ENCODE assay signal across 1 cellular context in the genomic region with DNA sequence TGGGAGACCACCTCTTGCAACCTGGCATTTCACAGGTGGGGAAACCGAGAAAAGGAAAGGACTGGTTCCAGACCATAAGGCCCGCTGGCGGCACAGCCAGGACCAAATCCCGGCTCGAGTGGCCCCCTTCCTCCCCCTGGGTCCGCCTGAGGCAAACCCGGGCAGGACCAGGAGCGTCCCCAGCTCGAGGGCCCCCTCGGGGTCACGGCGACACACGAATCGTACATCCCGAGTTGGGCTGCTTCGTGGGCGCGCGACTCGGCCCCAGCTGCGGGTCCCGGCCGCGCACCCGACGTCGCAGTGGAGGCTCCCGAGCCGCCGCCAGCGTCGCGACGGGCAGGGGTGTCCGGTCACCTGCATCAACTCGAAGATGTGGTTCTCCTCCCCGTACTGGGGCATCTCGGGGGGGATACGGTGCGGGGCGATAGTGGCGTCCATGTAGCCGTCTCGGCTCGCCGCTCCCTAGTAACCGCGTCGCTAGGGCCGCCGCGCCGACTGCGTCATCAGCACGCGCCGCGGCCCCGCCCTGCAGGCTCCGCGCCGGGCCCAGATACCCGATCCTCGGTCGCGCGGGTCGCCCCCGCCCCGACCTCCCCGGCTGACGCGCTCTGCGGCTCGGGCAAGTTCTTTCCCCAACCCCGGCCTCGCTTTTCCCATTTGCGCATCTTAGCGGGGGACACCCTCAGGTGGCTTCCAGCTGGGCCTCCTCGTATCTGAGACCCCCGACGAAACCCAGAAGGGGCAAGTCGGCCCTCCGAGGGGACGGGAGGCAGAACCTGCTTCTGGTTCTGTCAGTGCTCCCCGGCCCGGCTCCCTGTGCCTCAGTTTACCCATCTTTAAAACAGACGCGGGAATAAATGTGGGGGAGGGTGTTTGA.
A peak's percentile ranks its signal among the peaks of the same experiment; 100 is the strongest.
TF ChIP-seq lines count a peak whose summit lies in the region.

A gene with protein sequence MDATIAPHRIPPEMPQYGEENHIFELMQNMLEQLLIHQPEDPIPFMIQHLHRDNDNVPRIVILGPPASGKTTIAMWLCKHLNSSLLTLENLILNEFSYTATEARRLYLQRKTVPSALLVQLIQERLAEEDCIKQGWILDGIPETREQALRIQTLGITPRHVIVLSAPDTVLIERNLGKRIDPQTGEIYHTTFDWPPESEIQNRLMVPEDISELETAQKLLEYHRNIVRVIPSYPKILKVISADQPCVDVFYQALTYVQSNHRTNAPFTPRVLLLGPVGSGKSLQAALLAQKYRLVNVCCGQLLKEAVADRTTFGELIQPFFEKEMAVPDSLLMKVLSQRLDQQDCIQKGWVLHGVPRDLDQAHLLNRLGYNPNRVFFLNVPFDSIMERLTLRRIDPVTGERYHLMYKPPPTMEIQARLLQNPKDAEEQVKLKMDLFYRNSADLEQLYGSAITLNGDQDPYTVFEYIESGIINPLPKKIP (minus strand): TSS at position 467 of the 877 bp plus-strand sequence. CDS start 29 bp downstream, at position 438.

TF ChIP-seq in HepG2, 621 proteins besides CTCF, POLR2A, EP300 and RAD21 (continued from another document and continues in another):
- TF ChIP-seq, protein P1, sequence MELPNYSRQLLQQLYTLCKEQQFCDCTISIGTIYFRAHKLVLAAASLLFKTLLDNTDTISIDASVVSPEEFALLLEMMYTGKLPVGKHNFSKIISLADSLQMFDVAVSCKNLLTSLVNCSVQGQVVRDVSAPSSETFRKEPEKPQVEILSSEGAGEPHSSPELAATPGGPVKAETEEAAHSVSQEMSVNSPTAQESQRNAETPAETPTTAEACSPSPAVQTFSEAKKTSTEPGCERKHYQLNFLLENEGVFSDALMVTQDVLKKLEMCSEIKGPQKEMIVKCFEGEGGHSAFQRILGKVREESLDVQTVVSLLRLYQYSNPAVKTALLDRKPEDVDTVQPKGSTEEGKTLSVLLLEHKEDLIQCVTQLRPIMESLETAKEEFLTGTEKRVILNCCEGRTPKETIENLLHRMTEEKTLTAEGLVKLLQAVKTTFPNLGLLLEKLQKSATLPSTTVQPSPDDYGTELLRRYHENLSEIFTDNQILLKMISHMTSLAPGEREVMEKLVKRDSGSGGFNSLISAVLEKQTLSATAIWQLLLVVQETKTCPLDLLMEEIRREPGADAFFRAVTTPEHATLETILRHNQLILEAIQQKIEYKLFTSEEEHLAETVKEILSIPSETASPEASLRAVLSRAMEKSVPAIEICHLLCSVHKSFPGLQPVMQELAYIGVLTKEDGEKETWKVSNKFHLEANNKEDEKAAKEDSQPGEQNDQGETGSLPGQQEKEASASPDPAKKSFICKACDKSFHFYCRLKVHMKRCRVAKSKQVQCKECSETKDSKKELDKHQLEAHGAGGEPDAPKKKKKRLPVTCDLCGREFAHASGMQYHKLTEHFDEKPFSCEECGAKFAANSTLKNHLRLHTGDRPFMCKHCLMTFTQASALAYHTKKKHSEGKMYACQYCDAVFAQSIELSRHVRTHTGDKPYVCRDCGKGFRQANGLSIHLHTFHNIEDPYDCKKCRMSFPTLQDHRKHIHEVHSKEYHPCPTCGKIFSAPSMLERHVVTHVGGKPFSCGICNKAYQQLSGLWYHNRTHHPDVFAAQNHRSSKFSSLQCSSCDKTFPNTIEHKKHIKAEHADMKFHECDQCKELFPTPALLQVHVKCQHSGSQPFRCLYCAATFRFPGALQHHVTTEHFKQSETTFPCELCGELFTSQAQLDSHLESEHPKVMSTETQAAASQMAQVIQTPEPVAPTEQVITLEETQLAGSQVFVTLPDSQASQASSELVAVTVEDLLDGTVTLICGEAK (IDR thresholded peaks at IDR 0.05), result no peak
- TF ChIP-seq, protein P1 (CRISPR knock-in tag; IDR thresholded peaks at IDR 0.05), result no peak
- no peak for TF ChIP-seq GFI1 (CRISPR knock-in tag; IDR thresholded peaks at IDR 0.05; ENCODE audit: borderline replicate concordance)
- TF ChIP-seq DMAP1 (CRISPR knock-in tag; IDR thresholded peaks at IDR 0.05), result peak; percentile 33
- no peak for TF ChIP-seq PLRG1 (conservative IDR thresholded peaks at IDR 0.05)
- TF ChIP-seq, protein P2, sequence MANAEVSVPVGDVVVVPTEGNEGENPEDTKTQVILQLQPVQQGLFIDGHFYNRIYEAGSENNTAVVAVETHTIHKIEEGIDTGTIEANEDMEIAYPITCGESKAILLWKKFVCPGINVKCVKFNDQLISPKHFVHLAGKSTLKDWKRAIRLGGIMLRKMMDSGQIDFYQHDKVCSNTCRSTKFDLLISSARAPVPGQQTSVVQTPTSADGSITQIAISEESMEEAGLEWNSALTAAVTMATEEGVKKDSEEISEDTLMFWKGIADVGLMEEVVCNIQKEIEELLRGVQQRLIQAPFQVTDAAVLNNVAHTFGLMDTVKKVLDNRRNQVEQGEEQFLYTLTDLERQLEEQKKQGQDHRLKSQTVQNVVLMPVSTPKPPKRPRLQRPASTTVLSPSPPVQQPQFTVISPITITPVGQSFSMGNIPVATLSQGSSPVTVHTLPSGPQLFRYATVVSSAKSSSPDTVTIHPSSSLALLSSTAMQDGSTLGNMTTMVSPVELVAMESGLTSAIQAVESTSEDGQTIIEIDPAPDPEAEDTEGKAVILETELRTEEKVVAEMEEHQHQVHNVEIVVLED (CRISPR knock-in tag; IDR thresholded peaks at IDR 0.05; ENCODE audit: borderline replicate concordance), result peak; percentile 70
- peak; percentile 88 for TF ChIP-seq RFX3 (CRISPR knock-in tag; IDR thresholded peaks at IDR 0.05)
- TF ChIP-seq, protein P3, sequence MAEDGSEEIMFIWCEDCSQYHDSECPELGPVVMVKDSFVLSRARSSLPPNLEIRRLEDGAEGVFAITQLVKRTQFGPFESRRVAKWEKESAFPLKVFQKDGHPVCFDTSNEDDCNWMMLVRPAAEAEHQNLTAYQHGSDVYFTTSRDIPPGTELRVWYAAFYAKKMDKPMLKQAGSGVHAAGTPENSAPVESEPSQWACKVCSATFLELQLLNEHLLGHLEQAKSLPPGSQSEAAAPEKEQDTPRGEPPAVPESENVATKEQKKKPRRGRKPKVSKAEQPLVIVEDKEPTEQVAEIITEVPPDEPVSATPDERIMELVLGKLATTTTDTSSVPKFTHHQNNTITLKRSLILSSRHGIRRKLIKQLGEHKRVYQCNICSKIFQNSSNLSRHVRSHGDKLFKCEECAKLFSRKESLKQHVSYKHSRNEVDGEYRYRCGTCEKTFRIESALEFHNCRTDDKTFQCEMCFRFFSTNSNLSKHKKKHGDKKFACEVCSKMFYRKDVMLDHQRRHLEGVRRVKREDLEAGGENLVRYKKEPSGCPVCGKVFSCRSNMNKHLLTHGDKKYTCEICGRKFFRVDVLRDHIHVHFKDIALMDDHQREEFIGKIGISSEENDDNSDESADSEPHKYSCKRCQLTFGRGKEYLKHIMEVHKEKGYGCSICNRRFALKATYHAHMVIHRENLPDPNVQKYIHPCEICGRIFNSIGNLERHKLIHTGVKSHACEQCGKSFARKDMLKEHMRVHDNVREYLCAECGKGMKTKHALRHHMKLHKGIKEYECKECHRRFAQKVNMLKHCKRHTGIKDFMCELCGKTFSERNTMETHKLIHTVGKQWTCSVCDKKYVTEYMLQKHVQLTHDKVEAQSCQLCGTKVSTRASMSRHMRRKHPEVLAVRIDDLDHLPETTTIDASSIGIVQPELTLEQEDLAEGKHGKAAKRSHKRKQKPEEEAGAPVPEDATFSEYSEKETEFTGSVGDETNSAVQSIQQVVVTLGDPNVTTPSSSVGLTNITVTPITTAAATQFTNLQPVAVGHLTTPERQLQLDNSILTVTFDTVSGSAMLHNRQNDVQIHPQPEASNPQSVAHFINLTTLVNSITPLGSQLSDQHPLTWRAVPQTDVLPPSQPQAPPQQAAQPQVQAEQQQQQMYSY (CRISPR knock-in tag; IDR thresholded peaks at IDR 0.05), result no peak
- TF ChIP-seq GTF3A (CRISPR knock-in tag; conservative IDR thresholded peaks at IDR 0.05), result 0 out of 2 replicates have a peak, but pooled peaks have one; percentile 38
- TF ChIP-seq KLF12 (CRISPR knock-in tag; IDR thresholded peaks at IDR 0.05; ENCODE audit: borderline replicate concordance), result peak; percentile 100
- TF ChIP-seq, protein P4, sequence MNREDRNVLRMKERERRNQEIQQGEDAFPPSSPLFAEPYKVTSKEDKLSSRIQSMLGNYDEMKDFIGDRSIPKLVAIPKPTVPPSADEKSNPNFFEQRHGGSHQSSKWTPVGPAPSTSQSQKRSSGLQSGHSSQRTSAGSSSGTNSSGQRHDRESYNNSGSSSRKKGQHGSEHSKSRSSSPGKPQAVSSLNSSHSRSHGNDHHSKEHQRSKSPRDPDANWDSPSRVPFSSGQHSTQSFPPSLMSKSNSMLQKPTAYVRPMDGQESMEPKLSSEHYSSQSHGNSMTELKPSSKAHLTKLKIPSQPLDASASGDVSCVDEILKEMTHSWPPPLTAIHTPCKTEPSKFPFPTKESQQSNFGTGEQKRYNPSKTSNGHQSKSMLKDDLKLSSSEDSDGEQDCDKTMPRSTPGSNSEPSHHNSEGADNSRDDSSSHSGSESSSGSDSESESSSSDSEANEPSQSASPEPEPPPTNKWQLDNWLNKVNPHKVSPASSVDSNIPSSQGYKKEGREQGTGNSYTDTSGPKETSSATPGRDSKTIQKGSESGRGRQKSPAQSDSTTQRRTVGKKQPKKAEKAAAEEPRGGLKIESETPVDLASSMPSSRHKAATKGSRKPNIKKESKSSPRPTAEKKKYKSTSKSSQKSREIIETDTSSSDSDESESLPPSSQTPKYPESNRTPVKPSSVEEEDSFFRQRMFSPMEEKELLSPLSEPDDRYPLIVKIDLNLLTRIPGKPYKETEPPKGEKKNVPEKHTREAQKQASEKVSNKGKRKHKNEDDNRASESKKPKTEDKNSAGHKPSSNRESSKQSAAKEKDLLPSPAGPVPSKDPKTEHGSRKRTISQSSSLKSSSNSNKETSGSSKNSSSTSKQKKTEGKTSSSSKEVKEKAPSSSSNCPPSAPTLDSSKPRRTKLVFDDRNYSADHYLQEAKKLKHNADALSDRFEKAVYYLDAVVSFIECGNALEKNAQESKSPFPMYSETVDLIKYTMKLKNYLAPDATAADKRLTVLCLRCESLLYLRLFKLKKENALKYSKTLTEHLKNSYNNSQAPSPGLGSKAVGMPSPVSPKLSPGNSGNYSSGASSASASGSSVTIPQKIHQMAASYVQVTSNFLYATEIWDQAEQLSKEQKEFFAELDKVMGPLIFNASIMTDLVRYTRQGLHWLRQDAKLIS (CRISPR knock-in tag; IDR thresholded peaks at IDR 0.05), result no peak
- TF ChIP-seq, protein P5, sequence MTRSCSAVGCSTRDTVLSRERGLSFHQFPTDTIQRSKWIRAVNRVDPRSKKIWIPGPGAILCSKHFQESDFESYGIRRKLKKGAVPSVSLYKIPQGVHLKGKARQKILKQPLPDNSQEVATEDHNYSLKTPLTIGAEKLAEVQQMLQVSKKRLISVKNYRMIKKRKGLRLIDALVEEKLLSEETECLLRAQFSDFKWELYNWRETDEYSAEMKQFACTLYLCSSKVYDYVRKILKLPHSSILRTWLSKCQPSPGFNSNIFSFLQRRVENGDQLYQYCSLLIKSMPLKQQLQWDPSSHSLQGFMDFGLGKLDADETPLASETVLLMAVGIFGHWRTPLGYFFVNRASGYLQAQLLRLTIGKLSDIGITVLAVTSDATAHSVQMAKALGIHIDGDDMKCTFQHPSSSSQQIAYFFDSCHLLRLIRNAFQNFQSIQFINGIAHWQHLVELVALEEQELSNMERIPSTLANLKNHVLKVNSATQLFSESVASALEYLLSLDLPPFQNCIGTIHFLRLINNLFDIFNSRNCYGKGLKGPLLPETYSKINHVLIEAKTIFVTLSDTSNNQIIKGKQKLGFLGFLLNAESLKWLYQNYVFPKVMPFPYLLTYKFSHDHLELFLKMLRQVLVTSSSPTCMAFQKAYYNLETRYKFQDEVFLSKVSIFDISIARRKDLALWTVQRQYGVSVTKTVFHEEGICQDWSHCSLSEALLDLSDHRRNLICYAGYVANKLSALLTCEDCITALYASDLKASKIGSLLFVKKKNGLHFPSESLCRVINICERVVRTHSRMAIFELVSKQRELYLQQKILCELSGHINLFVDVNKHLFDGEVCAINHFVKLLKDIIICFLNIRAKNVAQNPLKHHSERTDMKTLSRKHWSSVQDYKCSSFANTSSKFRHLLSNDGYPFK (CRISPR knock-in tag; IDR thresholded peaks at IDR 0.05; ENCODE audit: borderline replicate concordance), result no peak
- TF ChIP-seq, protein P6, sequence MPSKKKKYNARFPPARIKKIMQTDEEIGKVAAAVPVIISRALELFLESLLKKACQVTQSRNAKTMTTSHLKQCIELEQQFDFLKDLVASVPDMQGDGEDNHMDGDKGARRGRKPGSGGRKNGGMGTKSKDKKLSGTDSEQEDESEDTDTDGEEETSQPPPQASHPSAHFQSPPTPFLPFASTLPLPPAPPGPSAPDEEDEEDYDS (CRISPR knock-in tag; IDR thresholded peaks at IDR 0.05), result no peak
- TF ChIP-seq SP1 (IDR thresholded peaks at IDR 0.05), result no peak
- TF ChIP-seq SP1 (CRISPR knock-in tag; IDR thresholded peaks at IDR 0.05), result peak; percentile 92
